21 cellular contexts compared by ENCODE assay signal in the genomic region with DNA sequence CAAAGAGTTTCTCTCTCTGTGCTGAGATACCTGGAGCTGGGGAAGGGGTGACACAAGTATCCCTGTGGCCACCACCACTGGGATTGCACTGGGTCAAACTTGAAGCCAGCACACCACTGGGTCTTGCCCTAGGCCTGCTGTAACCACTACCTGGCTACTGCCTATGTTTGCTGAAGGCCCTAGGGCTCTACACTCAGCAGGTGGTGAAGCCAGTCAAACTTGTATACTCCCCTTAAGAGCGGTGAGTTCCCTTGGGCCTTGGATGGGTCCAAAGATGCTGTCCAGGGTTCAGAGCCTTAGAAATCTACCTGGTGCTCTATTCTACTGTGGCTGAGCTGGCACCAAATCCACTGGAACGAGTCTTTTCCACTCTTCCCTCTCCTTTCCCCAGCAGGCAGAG. TPM values are rescaled to one million over a fixed set of nuclear protein-coding genes. Genes with fewer than 3 reads are reported as not detected.
DNase-seq lines count a peak whose midpoint lies in the region; ATAC-seq, FAIRE-seq and TF ChIP-seq lines count a peak whose summit lies in the region.
"Had no signal": no experiment of that assay in that cellular context is flagged by ENCODE, and none has a peak within 500 bp of the region (broad histone marks: within the 10 kb centered on the region; RNA-seq: fewer than 3 reads in every experiment).

No MANE protein-coding gene starts in this region.

- BruUV-seq in Panc1 (replicated peaks; lab: Mats Ljungman, UMichigan) = no TSS peak

- no peak for FAIRE-seq in keratinocyte (lab: Jason Lieb, UNC)
- FAIRE-seq: GM12891, GM18507, H1 had no signal

- no peak overlapping the region for H2BK15ac ChIP-seq in H9 (ENCODE audit: low read depth, low read length)

- no peak overlapping the region for H3K14ac ChIP-seq in H9 (ENCODE audit: insufficient read depth, low read length)

- H3K36me3 ChIP-seq in Panc1 (ENCODE audit: control insufficient read depth, insufficient read depth, low read length) (no peaks in the 10 kb centered on the region), keratinocyte (ENCODE audit: control insufficient read depth in 2 of 2, extremely low read depth in 1 of 2, insufficient read depth in 2 of 2, low read length in 2 of 2) (no peaks in the 10 kb centered on the region)

- H4K91ac ChIP-seq in H9 (ENCODE audit: insufficient read length, low read depth, low read length) = no peak overlapping the region

- no peaks in the 10 kb centered on the region for H3K4me1 ChIP-seq in Panc1 (ENCODE audit: control insufficient read depth, insufficient read depth, low read length)
- peaks cover 17% of the 10 kb centered on the region for H3K4me1 ChIP-seq in keratinocyte (ENCODE audit: control insufficient read depth, extremely low read depth, insufficient read depth, low read length)
- no peaks in the 10 kb centered on the region for H3K4me1 ChIP-seq in H9 (ENCODE audit: insufficient read depth, low read length)

- no peak overlapping the region for H4K5ac ChIP-seq in H9 (ENCODE audit: insufficient read length, low read depth, low read length)

- H3K27me3 Mint-ChIP-seq in H9 (ENCODE audit: low read depth) (peaks cover 7% of the 10 kb centered on the region), osteocyte (ENCODE audit: unreplicated experiment) (no peaks in the 10 kb centered on the region)

- ATAC-seq in Panc1 (peak; percentile 12; the same call in 1 of the 2 replicates), esophagus mucosa (peak; percentile 78), GM19463 (IDR thresholded peaks at IDR 0.05; ENCODE audit: unreplicated experiment) (no peak)
- ATAC-seq: HCT116 had no signal

- H3K9me3 ChIP-seq in Panc1 (ENCODE audit: control insufficient read depth, insufficient read depth, low read depth, low read length) = no peaks in the 10 kb centered on the region
- peaks cover 2% of the 10 kb centered on the region for H3K9me3 ChIP-seq in keratinocyte (ENCODE audit: control insufficient read depth, low read depth, low read length)
- H3K9me3 ChIP-seq in H9 (ENCODE audit: control insufficient read depth, low read depth, low read length) = no peaks in the 10 kb centered on the region

- H3K27ac Mint-ChIP-seq in H9 = no peak overlapping the region
- no peak overlapping the region for H3K27ac Mint-ChIP-seq in osteocyte (ENCODE audit: unreplicated experiment)
- H3K27ac Mint-ChIP-seq: CD4-positive, alpha-beta memory T cell had no signal

- H3K4ac ChIP-seq in H9 (ENCODE audit: low read depth, low read length) = no peak overlapping the region

- no peaks in the 10 kb centered on the region for H3K23me2 ChIP-seq in H9 (ENCODE audit: insufficient read length, low read depth, low read length, poor library complexity, severe bottlenecking)

- H3K9ac ChIP-seq in keratinocyte (ENCODE audit: control insufficient read depth, extremely low read depth, insufficient read depth, low read length) = no peak overlapping the region
- H3K9ac ChIP-seq in H9 (ENCODE audit: extremely low read depth, insufficient read length, low read length) = no peak overlapping the region
- H3K9ac ChIP-seq: GM23248 had no signal

- no peak overlapping the region for H2BK20ac ChIP-seq in H9 (ENCODE audit: low read depth, low read length, poor library complexity, severe bottlenecking)

- peaks cover 20 to 30% of the 10 kb centered on the region in 2 experiments for H3K9me3 Mint-ChIP-seq in H9
- peaks cover 20% of the 10 kb centered on the region for H3K9me3 Mint-ChIP-seq in osteocyte (ENCODE audit: unreplicated experiment)

- H3K27me3 ChIP-seq in Panc1 (ENCODE audit: control insufficient read depth, insufficient read depth, low read length) (no peaks in the 10 kb centered on the region), keratinocyte (ENCODE audit: control insufficient read depth, extremely low read depth, insufficient read depth, low read length) (no peaks in the 10 kb centered on the region), H9 (ENCODE audit: insufficient read depth, low read length) (no peaks in the 10 kb centered on the region)

- H2AFZ ChIP-seq in keratinocyte (ENCODE audit: control insufficient read depth, low read length) = no peak overlapping the region
- H2AFZ ChIP-seq in H9 (ENCODE audit: low read length) = no peak overlapping the region
- H2AFZ ChIP-seq: GM23248 had no signal

- intact Hi-C loops in Panc1 (cut with micrococcal nuclease; ENCODE audit: unreplicated experiment) (no loop called here), posterior cingulate gyrus (cut with DNase I) (no loop called here)

- H3K4me3 Mint-ChIP-seq in H9 (no peak overlapping the region), osteocyte (ENCODE audit: unreplicated experiment) (no peak overlapping the region)
- H3K4me3 Mint-ChIP-seq: CD4-positive, alpha-beta memory T cell had no signal

- no peaks in the 10 kb centered on the region for H3K79me1 ChIP-seq in H9 (ENCODE audit: insufficient read depth, low read depth, low read length, poor library complexity, severe bottlenecking)

- no peak overlapping the region for H2BK5ac ChIP-seq in H9 (ENCODE audit: insufficient read length, low read length)

- H3K36me3 Mint-ChIP-seq in H9 (ENCODE audit: insufficient read depth in 1 of 3, low read depth in 3 of 3) (peaks cover 2 to 35% (median 14%) of the 10 kb centered on the region in 3 experiments; a peak in 6 of 7 replicates), osteocyte (ENCODE audit: unreplicated experiment) (peaks cover 10% of the 10 kb centered on the region)
- H3K36me3 Mint-ChIP-seq: CD4-positive, alpha-beta memory T cell had no signal

- peaks cover 8 to 22% of the 10 kb centered on the region in 2 experiments for H3K4me1 Mint-ChIP-seq in H9
- H3K4me1 Mint-ChIP-seq in osteocyte (ENCODE audit: unreplicated experiment) = no peaks in the 10 kb centered on the region
- H3K4me1 Mint-ChIP-seq: CD4-positive, alpha-beta memory T cell had no signal

- CTCF ChIA-PET in Panc1 (lab: Charles Lee) = interaction anchor here (0.9 kb wide), 1 partner anchor 25 kb away, joined by 4 read pairs; no protein-coding TSS in a partner anchor
- CTCF ChIA-PET in RWPE1 (lab: Yijun Ruan, JAX) = no interaction called here

- no peak overlapping the region for H3K18ac ChIP-seq in H9 (ENCODE audit: insufficient read length, low read depth, low read length)

- H2AK5ac ChIP-seq in H9 (ENCODE audit: insufficient read length, low read length) = no peak overlapping the region

- TF ChIP-seq CTCF in Panc1 (IDR thresholded peaks at IDR 0.05) (no peak), RWPE1 (conservative IDR thresholded peaks at IDR 0.05; ENCODE audit: low read depth) (no peak), keratinocyte (optimal IDR thresholded peaks at IDR 0.05 in 1 of 3, IDR thresholded peaks at IDR 0.05 in 1 of 3, conservative IDR thresholded peaks at IDR 0.05 in 1 of 3; ENCODE audit: extremely low read depth in 1 of 3, insufficient read depth in 2 of 3, low read length in 3 of 3) (no peak), H9 (conservative IDR thresholded peaks at IDR 0.05) (no peak), osteocyte (IDR thresholded peaks at IDR 0.05) (no peak)

- no peak overlapping the region for H4K8ac ChIP-seq in H9 (replicated peaks; ENCODE audit: insufficient read length, low read depth, low read length)

- in situ Hi-C loops in Panc1 (cut with HindIII; ENCODE audit: low pct_unique_long_range_greater_than_20kb, low sequenced_read_pairs) = no loop called here

- no CpG with 5 or more reads among the region's 2 CpGs for WGBS in H9 (ENCODE audit: extremely low coverage, insufficient read length, low lambda C conversion rate)

- H3K79me2 ChIP-seq in keratinocyte (ENCODE audit: control insufficient read depth, insufficient read depth, low read length) = no peaks in the 10 kb centered on the region
- no peaks in the 10 kb centered on the region for H3K79me2 ChIP-seq in H9 (ENCODE audit: insufficient read depth, low read length)

- H2BK120ac ChIP-seq in H9 (ENCODE audit: low read depth, low read length, poor library complexity, severe bottlenecking) = no peak overlapping the region

- dilution Hi-C loops in keratinocyte (cut with MboI; ENCODE audit: extremely low pct_ligation_motif_present, low sequenced_read_pairs) = no loop called here

- no peaks in the 10 kb centered on the region for H4K20me1 ChIP-seq in keratinocyte (ENCODE audit: control insufficient read depth, extremely low read depth, insufficient read depth, low read length)
- H4K20me1 ChIP-seq in H9 (ENCODE audit: control insufficient read depth, insufficient read depth, insufficient read length) = no peaks in the 10 kb centered on the region

- H3K23ac ChIP-seq in H9 (ENCODE audit: insufficient read length, low read depth, low read length) = no peak overlapping the region

- no peak overlapping the region for H3K56ac ChIP-seq in H9 (ENCODE audit: insufficient read length, low read depth, low read length)

- H3K4me2 ChIP-seq in keratinocyte (ENCODE audit: control insufficient read depth, extremely low read depth, insufficient read depth, low read depth, low read length) (no peak overlapping the region), H9 (ENCODE audit: insufficient read depth, insufficient read length, low read length) (no peak overlapping the region)

- H3K4me3 ChIP-seq in Panc1 (ENCODE audit: low read depth in 2 of 2, low read length in 2 of 2) (no peak overlapping the region), keratinocyte (ENCODE audit: control insufficient read depth in 2 of 3, extremely low read depth in 1 of 3, insufficient read depth in 2 of 3, low read depth in 1 of 3, low read length in 3 of 3) (no peak overlapping the region)
- H3K4me3 ChIP-seq: GM23248 had no signal

- H2BK12ac ChIP-seq in H9 (ENCODE audit: insufficient read length, low read depth, low read length) = no peak overlapping the region

- POLR2A ChIA-PET in Panc1 (lab: Charles Lee) (no interaction called here), RWPE1 (lab: Yijun Ruan, JAX; ENCODE audit: low non-redundant PET) (no interaction called here)

- H3T11ph ChIP-seq in H9 (ENCODE audit: low read length) = no peak overlapping the region

- H3K27ac ChIP-seq in Panc1 (ENCODE audit: low read length) = no peak overlapping the region
- peak overlapping the region; percentile 60; the same call in 1 of the 2 replicates for H3K27ac ChIP-seq in RWPE1
- H3K27ac ChIP-seq in keratinocyte (ENCODE audit: control insufficient read depth, insufficient read depth, low read length) = peak overlapping the region; percentile 10
- no peak overlapping the region for H3K27ac ChIP-seq in H9 (ENCODE audit: insufficient read length, low read depth, low read length)
- H3K27ac ChIP-seq: GM23248 had no signal

- DNase-seq in Panc1 (ENCODE audit: low read depth, low spot score) (no peak), RWPE1 (ENCODE audit: low spot score) (no peak), keratinocyte (ENCODE audit: low read depth, low spot score) (no peak), H9 (no peak), posterior cingulate gyrus (no peak), osteocyte (ENCODE audit: extremely low spot score, unreplicated experiment) (no peak)
- DNase-seq: C1 segment of cervical spinal cord; Calu3; CD4-positive, alpha-beta memory T cell; COR-L47; DMS53; DMS79 treated with DMSO at 0.1 percent for 48 hours; GF-D8; GM23248; H7 had no signal

- no peaks in the 10 kb centered on the region for H3K9me1 ChIP-seq in keratinocyte (ENCODE audit: control insufficient read depth, extremely low read depth, insufficient read depth, low read length)

RNA-seq across cellular contexts. Expression of a gene that starts 47.0 kb away (rescaled TPM):
- total RNA-seq in Panc1 (2021; ENCODE audit: unreplicated experiment) (91.3 TPM), esophagus mucosa (52.9 TPM), H9 (2021) (81.4 and 81.7 TPM in 2 replicates), osteocyte (106 and 111 TPM in 2 replicates)
- 56.8 TPM for polyA plus RNA-seq in Panc1 (2012; ENCODE audit: insufficient read length)
- polyA plus RNA-seq in keratinocyte = 35.1 to 46.4 TPM (median 41.0 TPM) in 3 replicates
- 67.6 TPM for polyA plus RNA-seq in keratinocyte (2011; ENCODE audit: low read depth)
- polyA plus RNA-seq in keratinocyte (2011; cell fraction: cytosol; rRNA removed) = 38.4 and 57.2 TPM in 2 replicates
- polyA plus RNA-seq in keratinocyte (2011; cell fraction: nucleus; rRNA removed) = 70.8 and 91.2 TPM in 2 replicates
- polyA plus RNA-seq in keratinocyte (2012; ENCODE audit: low replicate concordance) = 46.2 and 62.6 TPM in 2 replicates
- polyA minus RNA-seq in keratinocyte = 49.4 to 89.4 TPM (median 51.2 TPM) in 3 replicates
- polyA minus RNA-seq in keratinocyte (2011; cell fraction: cytosol; rRNA and poly(A)+ RNA removed) = 67.1 TPM
- 66.3 and 135 TPM in 2 replicates for polyA minus RNA-seq in keratinocyte (2011; cell fraction: nucleus; rRNA and poly(A)+ RNA removed)

Comparison
In these comparisons a context has a peak if more than half of its experiments do, and no peak if none do; other contexts are left out.
1. H3K27ac ChIP-seq: peak in RWPE1 (single experiment) and keratinocyte (single experiment); none in Panc1 (single experiment) and H9 (single experiment).